ENCODE assay signal across 8 cellular contexts in genomic region chr2:239326831-239327535, GRCh38.
DNase-seq lines count a peak whose midpoint lies in the region; ATAC-seq and TF ChIP-seq lines count a peak whose summit lies in the region.

No MANE protein-coding gene starts in this region.

- peaks cover 0 to 1% (median 0%) of the 10 kb centered on the region in 3 donors for H3K27me3 Mint-ChIP-seq in CD14-positive monocyte (ENCODE audit: low read depth in 3 of 3)

- peaks cover 28 to 36% of the 10 kb centered on the region in 2 donors for H3K4me1 ChIP-seq in mucosa of rectum (ENCODE audit: control insufficient read depth in 2 of 2, insufficient read depth in 2 of 2, low read length in 2 of 2)

- DNase-seq in NCI-H2171 (lab: John Stamatoyannopoulos, UW) (peak; percentile 11), NCI-H187 treated with DMSO at 0.1 percent for 48 hours (lab: John Stamatoyannopoulos, UW) (no peak), CD14-positive monocyte (ENCODE audit: low spot score) (no peak)
- DNase-seq in activated naive CD4-positive, alpha-beta T cell (lab: John Stamatoyannopoulos, UW): peak in 3 of 4 experiments; percentile 37 to 58 (median 45)
- peak; percentile 62 for DNase-seq in stimulated activated naive CD4-positive, alpha-beta T cell treated with Interleukin-2 at 50 U/mL for 16 hours (lab: John Stamatoyannopoulos, UW)

- peak overlapping the region in 1 of 7 donors; percentile 25 for H3K27ac Mint-ChIP-seq in CD14-positive monocyte

- H3K4me1 Mint-ChIP-seq in CD14-positive monocyte: peaks cover 30% of the 10 kb centered on the region

- intact Hi-C loops in CD14-positive monocyte (cut with micrococcal nuclease): no loop called here

- no peaks in the 10 kb centered on the region for H3K36me3 ChIP-seq in mucosa of rectum (ENCODE audit: control insufficient read depth in 2 of 2, insufficient read depth in 2 of 2, low read length in 2 of 2)

- ATAC-seq in GM21529 (IDR thresholded peaks at IDR 0.05; ENCODE audit: unreplicated experiment): peak; percentile 69
- no peak for ATAC-seq in HG02840 (IDR thresholded peaks at IDR 0.05; ENCODE audit: low FRiP score, unreplicated experiment)

- H3K27ac ChIP-seq in mucosa of rectum (ENCODE audit: low read depth in 2 of 2, low read length in 2 of 2): peak overlapping the region; percentile 38 to 76

- H3K4me3 ChIP-seq in mucosa of rectum (ENCODE audit: low read length in 2 of 2): peak overlapping the region; percentile 15 to 31

- no peak for TF ChIP-seq CTCF in CD14-positive monocyte (IDR thresholded peaks at IDR 0.05)

- H3K36me3 Mint-ChIP-seq in CD14-positive monocyte: peaks cover 42 to 47% of the 10 kb centered on the region in 2 donors

- peak overlapping the region; percentile 14 to 34 for H3K9ac ChIP-seq in mucosa of rectum (ENCODE audit: low read depth in 1 of 2, low read length in 2 of 2)

- no peaks in the 10 kb centered on the region for H3K27me3 ChIP-seq in mucosa of rectum (ENCODE audit: control insufficient read depth in 2 of 2, insufficient read depth in 2 of 2, low read length in 2 of 2)

- H3K4me3 Mint-ChIP-seq in CD14-positive monocyte: no peak overlapping the region

- H3K9me3 Mint-ChIP-seq in CD14-positive monocyte: peaks cover 0 to 2% (median under 1%) of the 10 kb centered on the region in 7 donors

- no peaks in the 10 kb centered on the region for H3K9me3 ChIP-seq in mucosa of rectum (ENCODE audit: control insufficient read depth in 2 of 2, low read length in 2 of 2)

Comparison
In these comparisons a context has a peak if more than half of its experiments do, and no peak if none do; other contexts are left out.
1. DNase-seq: peak in NCI-H2171 (single experiment), activated naive CD4-positive, alpha-beta T cell (3 of 4) and stimulated activated naive CD4-positive, alpha-beta T cell treated with Interleukin-2 at 50 U/mL for 16 hours (single experiment); none in NCI-H187 treated with DMSO at 0.1 percent for 48 hours (single experiment) and CD14-positive monocyte (single experiment).